ENCODE assay signal across 8 cellular contexts in the genomic region with DNA sequence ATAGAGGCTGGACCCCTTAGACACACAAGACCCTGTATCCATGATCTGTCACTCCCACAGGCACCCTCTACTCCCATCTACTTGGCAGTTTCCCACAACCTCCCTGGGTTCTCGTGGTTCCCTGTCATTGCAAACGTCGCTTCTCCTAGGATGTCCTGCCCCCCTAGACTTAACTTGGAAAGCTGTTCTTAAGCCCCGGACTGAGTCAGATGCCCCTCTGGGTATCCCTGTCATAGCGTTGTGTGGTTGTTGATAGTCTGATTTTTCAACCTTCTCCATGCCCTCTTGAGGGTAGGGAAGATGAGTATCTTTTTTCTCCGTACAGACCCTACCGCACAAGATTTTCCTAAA. TPM values are rescaled to one million over a fixed set of nuclear protein-coding genes. Genes with fewer than 3 reads are reported as not detected.
A peak's percentile ranks its signal among the peaks of the same experiment; 100 is the strongest.
DNase-seq lines count a peak whose midpoint lies in the region; ATAC-seq and TF ChIP-seq lines count a peak whose summit lies in the region.

No MANE protein-coding gene starts in this region.

- H3K79me1 ChIP-seq in mesendoderm (ENCODE audit: low read length): peaks cover 14% of the 10 kb centered on the region

- no peak overlapping the region for H2BK120ac ChIP-seq in mesendoderm (ENCODE audit: low read depth, low read length)

- H2AFZ ChIP-seq in Karpas-422 (ENCODE audit: low read length): no peak overlapping the region

- peaks cover 37% of the 10 kb centered on the region for H3K4me1 Mint-ChIP-seq in activated T-cell treated with anti-CD3 and anti-CD28 coated beads, Interleukin-2, amount 50 U/mL, for 4 hours (ENCODE audit: low read depth)

- no peak overlapping the region for H4K8ac ChIP-seq in mesendoderm (ENCODE audit: low read depth, low read length)

- TF ChIP-seq CTCF in body of pancreas (IDR thresholded peaks at IDR 0.05): no peak

- no peak overlapping the region; the same call in 1 of the 2 replicates for H3K27ac ChIP-seq in Karpas-422 (ENCODE audit: low read length)
- H3K27ac ChIP-seq in body of pancreas: peak overlapping the region in 3 of 4 donors; percentile 84 to 93 (median 90)
- H3K27ac ChIP-seq in mesendoderm (ENCODE audit: low read depth, low read length): no peak overlapping the region

- no peak overlapping the region for H2BK15ac ChIP-seq in mesendoderm (replicated peaks; ENCODE audit: low read depth)

- H3K4me1 ChIP-seq in Karpas-422 (ENCODE audit: low read length) (peaks cover 48% of the 10 kb centered on the region), body of pancreas (peaks cover 27% of the 10 kb centered on the region), mesendoderm (ENCODE audit: control insufficient read depth, low read depth, low read length) (peaks cover 5% of the 10 kb centered on the region)

- no peak overlapping the region for H2BK5ac ChIP-seq in mesendoderm (ENCODE audit: low read length)

- peak overlapping the region; percentile 78 for H3K4me3 ChIP-seq in Karpas-422 (ENCODE audit: low read length)
- H3K4me3 ChIP-seq in body of pancreas: no peak overlapping the region
- H3K4me3 ChIP-seq in mesendoderm (ENCODE audit: low read length): no peak overlapping the region

- H3K79me2 ChIP-seq in Karpas-422 (ENCODE audit: low read length) (peaks cover 44% of the 10 kb centered on the region), mesendoderm (ENCODE audit: control insufficient read depth, insufficient read depth, low read length) (peaks cover 36% of the 10 kb centered on the region)

- no peak overlapping the region for H2AK5ac ChIP-seq in mesendoderm (ENCODE audit: low read length)

- H3K9me3 Mint-ChIP-seq in activated T-cell treated with anti-CD3 and anti-CD28 coated beads, Interleukin-2, amount 50 U/mL, for 4 hours: no peaks in the 10 kb centered on the region

- H4K20me1 ChIP-seq in Karpas-422 (ENCODE audit: insufficient read depth, low read depth, low read length): peaks cover 8% of the 10 kb centered on the region; the same call in 1 of the 2 replicates

- H3K9ac ChIP-seq in Karpas-422 (ENCODE audit: low read length) (peak overlapping the region; percentile 88), mesendoderm (ENCODE audit: low read length) (peak overlapping the region; percentile 38)

- no peak overlapping the region for H3K23ac ChIP-seq in mesendoderm (ENCODE audit: low read length)

- H3K36me3 Mint-ChIP-seq in activated T-cell treated with anti-CD3 and anti-CD28 coated beads, Interleukin-2, amount 50 U/mL, for 4 hours (ENCODE audit: insufficient read depth): peaks cover 6% of the 10 kb centered on the region

- 3 to 14% methylated on average over 7 of the region's 7 CpGs for WGBS in body of pancreas, 2 donors
- WGBS in mesendoderm (ENCODE audit: extremely low coverage, insufficient coverage, low lambda C conversion rate): no CpG with 5 or more reads among the region's 7 CpGs

- H3K18ac ChIP-seq in mesendoderm (ENCODE audit: low read length): no peak overlapping the region

- H3K56ac ChIP-seq in mesendoderm (ENCODE audit: low read length): peak overlapping the region; percentile 17

- intact Hi-C loops in body of pancreas (cut with DNase I): loop anchor here (5.0 kb wide), 1 partner anchor 85 kb away; no protein-coding TSS in a partner anchor

- no peak for DNase-seq in activated T-cell treated with anti-CD3 and anti-CD28 coated beads, Interleukin-2, amount 50 U/mL, for 4 hours
- DNase-seq in activated T-cell treated with anti-CD3 and anti-CD28 coated beads for 4 hours: no peak
- DNase-seq in Karpas-422: no peak
- DNase-seq in body of pancreas: no peak
- peak; percentile 58 for DNase-seq in mesendoderm
- DNase-seq in AG08395 (ENCODE audit: low spot score): no peak

- H3K9me3 ChIP-seq in Karpas-422 (ENCODE audit: low read length) (no peaks in the 10 kb centered on the region), body of pancreas (no peaks in the 10 kb centered on the region)

- H4K5ac ChIP-seq in mesendoderm (ENCODE audit: low read length): no peak overlapping the region

- no peak for TF ChIP-seq POLR2A in body of pancreas (IDR thresholded peaks at IDR 0.05)

- peak overlapping the region; percentile 86 for H3K4me3 Mint-ChIP-seq in activated T-cell treated with anti-CD3 and anti-CD28 coated beads, Interleukin-2, amount 50 U/mL, for 4 hours

- no peaks in the 10 kb centered on the region for H3K9me2 ChIP-seq in Karpas-422 (replicated peaks; ENCODE audit: insufficient read depth, low read length)

- H3K27me3 Mint-ChIP-seq in activated T-cell treated with anti-CD3 and anti-CD28 coated beads, Interleukin-2, amount 50 U/mL, for 4 hours (ENCODE audit: low read depth): no peaks in the 10 kb centered on the region

- H3K4me2 ChIP-seq in Karpas-422 (ENCODE audit: low read depth, low read length, poor library complexity, severe bottlenecking): peak overlapping the region; percentile 87
- H3K4me2 ChIP-seq in mesendoderm (ENCODE audit: low read length): peak overlapping the region; percentile 2

- ATAC-seq in activated T-cell treated with anti-CD3 and anti-CD28 coated beads, Interleukin-2, amount 50 U/mL, for 4 hours: peak; percentile 1
- ATAC-seq in body of pancreas (peak; percentile 7), GM21825 (IDR thresholded peaks at IDR 0.05; ENCODE audit: unreplicated experiment) (no peak), HG02970 (IDR thresholded peaks at IDR 0.05; ENCODE audit: low FRiP score, unreplicated experiment) (no peak)

- H3K4ac ChIP-seq in mesendoderm (ENCODE audit: low read depth, low read length): no peak overlapping the region

- H3K27me3 ChIP-seq in Karpas-422 (ENCODE audit: low read length) (no peaks in the 10 kb centered on the region), body of pancreas (no peaks in the 10 kb centered on the region), mesendoderm (ENCODE audit: insufficient read depth, low read length, poor library complexity) (no peaks in the 10 kb centered on the region)

- H3K36me3 ChIP-seq in Karpas-422 (ENCODE audit: insufficient read depth, low read length) (peaks cover 8% of the 10 kb centered on the region; the same call in 1 of the 2 replicates), body of pancreas (replicated peaks in 1 of 2; ENCODE audit: insufficient read depth in 1 of 2, low read depth in 2 of 2) (peaks cover 0 to 1% of the 10 kb centered on the region in 2 donors), mesendoderm (ENCODE audit: control insufficient read depth, insufficient read depth, low read length) (no peaks in the 10 kb centered on the region)

RNA-seq across cellular contexts. Expression of a gene that starts 11.8 kb away (rescaled TPM):
- 100 to 1,000 TPM; 106 to 149 (median 139) TPM for total RNA-seq in activated T-cell treated with anti-CD3 and anti-CD28 coated beads, Interleukin-2, amount 50 U/mL, for 4 hours
- total RNA-seq in Karpas-422 (2014; rRNA removed; shearing (Covaris generic); ENCODE audit: low replicate concordance): 27.5 and 49.7 TPM in 2 replicates
- total RNA-seq in body of pancreas: 10 to 100 TPM; 10.1 to 23.4 TPM
- 84.3 TPM for polyA plus RNA-seq in mesendoderm (2013, experiment 1 of 2)
- 84.2 TPM for polyA plus RNA-seq in mesendoderm (2013, experiment 2 of 2)

RNA-seq across cellular contexts. Expression of a gene that starts 35.3 kb away (rescaled TPM):
- 10 to 100 TPM; 37.4 to 44.1 (median 37.7) TPM for total RNA-seq in activated T-cell treated with anti-CD3 and anti-CD28 coated beads, Interleukin-2, amount 50 U/mL, for 4 hours
- 22.4 and 28.6 TPM in 2 replicates for total RNA-seq in Karpas-422 (2014; rRNA removed; shearing (Covaris generic); ENCODE audit: low replicate concordance)
- 10 to 100 TPM in 1 of 2 donors, 1 to 10 TPM in 1; 8.9 to 14.3 TPM for total RNA-seq in body of pancreas
- polyA plus RNA-seq in mesendoderm (2013, experiment 1 of 2): 20.8 TPM
- polyA plus RNA-seq in mesendoderm (2013, experiment 2 of 2): 23.7 TPM

Comparison
In these comparisons a context has a peak if more than half of its experiments do, and no peak if none do; other contexts are left out.
1. ATAC-seq: peak in activated T-cell treated with anti-CD3 and anti-CD28 coated beads, Interleukin-2, amount 50 U/mL, for 4 hours (2 of 2) and body of pancreas (single experiment); none in GM21825 (single experiment) and HG02970 (single experiment).
2. H3K27ac ChIP-seq: peak in body of pancreas (3 of 4); none in Karpas-422 (single experiment) and mesendoderm (single experiment).